Comparison of ENCODE assay signal across 1 cellular context in genomic region chr1:115654663-115655306, GRCh38.
TF ChIP-seq lines count a peak whose summit lies in the region.

No MANE protein-coding gene starts in this region.

TF ChIP-seq in GM23338, 12 proteins besides CTCF, POLR2A, EP300 and RAD21 (continued from another document):
- TF ChIP-seq, protein P1, sequence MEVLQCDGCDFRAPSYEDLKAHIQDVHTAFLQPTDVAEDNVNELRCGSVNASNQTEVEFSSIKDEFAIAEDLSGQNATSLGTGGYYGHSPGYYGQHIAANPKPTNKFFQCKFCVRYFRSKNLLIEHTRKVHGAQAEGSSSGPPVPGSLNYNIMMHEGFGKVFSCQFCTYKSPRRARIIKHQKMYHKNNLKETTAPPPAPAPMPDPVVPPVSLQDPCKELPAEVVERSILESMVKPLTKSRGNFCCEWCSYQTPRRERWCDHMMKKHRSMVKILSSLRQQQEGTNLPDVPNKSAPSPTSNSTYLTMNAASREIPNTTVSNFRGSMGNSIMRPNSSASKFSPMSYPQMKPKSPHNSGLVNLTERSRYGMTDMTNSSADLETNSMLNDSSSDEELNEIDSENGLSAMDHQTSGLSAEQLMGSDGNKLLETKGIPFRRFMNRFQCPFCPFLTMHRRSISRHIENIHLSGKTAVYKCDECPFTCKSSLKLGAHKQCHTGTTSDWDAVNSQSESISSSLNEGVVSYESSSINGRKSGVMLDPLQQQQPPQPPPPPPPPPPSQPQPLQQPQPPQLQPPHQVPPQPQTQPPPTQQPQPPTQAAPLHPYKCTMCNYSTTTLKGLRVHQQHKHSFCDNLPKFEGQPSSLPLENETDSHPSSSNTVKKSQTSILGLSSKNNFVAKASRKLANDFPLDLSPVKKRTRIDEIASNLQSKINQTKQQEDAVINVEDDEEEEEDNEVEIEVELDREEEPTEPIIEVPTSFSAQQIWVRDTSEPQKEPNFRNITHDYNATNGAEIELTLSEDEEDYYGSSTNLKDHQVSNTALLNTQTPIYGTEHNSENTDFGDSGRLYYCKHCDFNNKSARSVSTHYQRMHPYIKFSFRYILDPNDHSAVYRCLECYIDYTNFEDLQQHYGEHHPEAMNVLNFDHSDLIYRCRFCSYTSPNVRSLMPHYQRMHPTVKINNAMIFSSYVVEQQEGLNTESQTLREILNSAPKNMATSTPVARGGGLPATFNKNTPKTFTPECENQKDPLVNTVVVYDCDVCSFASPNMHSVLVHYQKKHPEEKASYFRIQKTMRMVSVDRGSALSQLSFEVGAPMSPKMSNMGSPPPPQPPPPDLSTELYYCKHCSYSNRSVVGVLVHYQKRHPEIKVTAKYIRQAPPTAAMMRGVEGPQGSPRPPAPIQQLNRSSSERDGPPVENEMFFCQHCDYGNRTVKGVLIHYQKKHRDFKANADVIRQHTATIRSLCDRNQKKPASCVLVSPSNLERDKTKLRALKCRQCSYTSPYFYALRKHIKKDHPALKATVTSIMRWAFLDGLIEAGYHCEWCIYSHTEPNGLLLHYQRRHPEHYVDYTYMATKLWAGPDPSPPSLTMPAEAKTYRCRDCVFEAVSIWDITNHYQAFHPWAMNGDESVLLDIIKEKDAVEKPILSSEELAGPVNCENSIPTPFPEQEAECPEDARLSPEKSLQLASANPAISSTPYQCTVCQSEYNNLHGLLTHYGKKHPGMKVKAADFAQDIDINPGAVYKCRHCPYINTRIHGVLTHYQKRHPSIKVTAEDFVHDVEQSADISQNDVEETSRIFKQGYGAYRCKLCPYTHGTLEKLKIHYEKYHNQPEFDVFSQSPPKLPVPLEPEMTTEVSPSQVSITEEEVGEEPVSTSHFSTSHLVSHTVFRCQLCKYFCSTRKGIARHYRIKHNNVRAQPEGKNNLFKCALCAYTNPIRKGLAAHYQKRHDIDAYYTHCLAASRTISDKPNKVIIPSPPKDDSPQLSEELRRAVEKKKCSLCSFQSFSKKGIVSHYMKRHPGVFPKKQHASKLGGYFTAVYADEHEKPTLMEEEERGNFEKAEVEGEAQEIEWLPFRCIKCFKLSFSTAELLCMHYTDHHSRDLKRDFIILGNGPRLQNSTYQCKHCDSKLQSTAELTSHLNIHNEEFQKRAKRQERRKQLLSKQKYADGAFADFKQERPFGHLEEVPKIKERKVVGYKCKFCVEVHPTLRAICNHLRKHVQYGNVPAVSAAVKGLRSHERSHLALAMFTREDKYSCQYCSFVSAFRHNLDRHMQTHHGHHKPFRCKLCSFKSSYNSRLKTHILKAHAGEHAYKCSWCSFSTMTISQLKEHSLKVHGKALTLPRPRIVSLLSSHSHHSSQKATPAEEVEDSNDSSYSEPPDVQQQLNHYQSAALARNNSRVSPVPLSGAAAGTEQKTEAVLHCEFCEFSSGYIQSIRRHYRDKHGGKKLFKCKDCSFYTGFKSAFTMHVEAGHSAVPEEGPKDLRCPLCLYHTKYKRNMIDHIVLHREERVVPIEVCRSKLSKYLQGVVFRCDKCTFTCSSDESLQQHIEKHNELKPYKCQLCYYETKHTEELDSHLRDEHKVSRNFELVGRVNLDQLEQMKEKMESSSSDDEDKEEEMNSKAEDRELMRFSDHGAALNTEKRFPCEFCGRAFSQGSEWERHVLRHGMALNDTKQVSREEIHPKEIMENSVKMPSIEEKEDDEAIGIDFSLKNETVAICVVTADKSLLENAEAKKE (CRISPR knock-in tag; IDR thresholded peaks at IDR 0.05) = no peak
- no peak for TF ChIP-seq STAT1 (IDR thresholded peaks at IDR 0.05; ENCODE audit: unreplicated experiment)
- TF ChIP-seq REST (IDR thresholded peaks at IDR 0.05; ENCODE audit: unreplicated experiment) = no peak
- TF ChIP-seq ZNF331 (CRISPR knock-in tag; IDR thresholded peaks at IDR 0.05; ENCODE audit: low read depth) = no peak
